Comparison of ENCODE assay signal across 18 cellular contexts in the genomic region with DNA sequence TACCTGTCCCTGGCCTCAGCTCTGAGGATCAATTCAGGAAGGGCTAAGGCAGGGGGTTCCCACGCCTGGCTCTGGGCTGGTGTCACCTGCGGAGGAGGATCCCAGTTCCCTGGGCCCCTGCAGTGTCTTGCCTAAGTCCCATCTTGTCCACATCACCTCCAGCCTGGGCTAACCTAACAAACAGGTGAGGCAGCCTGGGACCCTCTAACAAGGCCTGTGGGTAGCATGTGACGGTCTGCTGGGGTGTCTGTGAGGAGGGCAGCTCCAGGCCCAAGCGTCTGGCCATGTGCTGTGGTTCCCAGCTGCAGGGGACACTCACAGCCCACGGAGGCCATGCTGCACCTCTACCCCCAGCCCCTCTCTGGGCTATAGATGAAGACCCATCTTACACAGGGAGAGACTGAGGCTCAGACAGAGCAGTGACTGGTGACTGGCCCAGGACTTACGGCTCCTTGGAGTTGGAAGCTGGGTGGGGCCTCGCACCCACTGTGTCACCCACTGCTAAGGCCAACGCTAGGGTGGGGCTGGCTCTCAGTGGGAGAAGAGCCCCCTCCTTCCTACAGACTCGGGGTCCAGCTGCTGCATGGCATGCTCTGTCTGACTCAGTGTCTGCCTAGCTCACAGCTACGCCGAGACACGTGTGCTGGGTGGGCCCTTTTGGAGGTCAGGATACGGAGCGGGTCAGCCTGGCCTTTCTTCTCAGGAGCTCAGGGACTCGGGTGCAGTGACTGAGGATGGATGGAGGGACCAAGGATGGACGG. TPM values are rescaled to one million over a fixed set of nuclear protein-coding genes. Genes with fewer than 3 reads are reported as not detected.
DNase-seq lines count a peak whose midpoint lies in the region; ATAC-seq and TF ChIP-seq lines count a peak whose summit lies in the region.
"Had no signal": no experiment of that assay in that cellular context is flagged by ENCODE, and none has a peak within 500 bp of the region (broad histone marks: within the 10 kb centered on the region; RNA-seq: fewer than 3 reads in every experiment).

No MANE protein-coding gene starts in this region.

- no peak overlapping the region for H3K4me3 Mint-ChIP-seq in stimulated activated naive CD8-positive, alpha-beta T cell treated with anti-CD3 and anti-CD28 coated beads, Interleukin-15, amount 100 ng/mL, for 72 hours
- H3K4me3 Mint-ChIP-seq: HFFc6 had no signal

- TF ChIP-seq POLR2A in body of pancreas (IDR thresholded peaks at IDR 0.05): no peak

- H3K4me3 ChIP-seq in body of pancreas: no peak overlapping the region
- H3K4me3 ChIP-seq: BLaER1, PC-9, SJSA1 had no signal

- no peak overlapping the region for H3K27ac ChIP-seq in body of pancreas
- H3K27ac ChIP-seq: BLaER1, PC-9, SJSA1 had no signal

- peak; percentile 23 for ATAC-seq in stimulated activated naive CD8-positive, alpha-beta T cell treated with anti-CD3 and anti-CD28 coated beads, Interleukin-15, amount 100 ng/mL, for 72 hours
- ATAC-seq in stimulated activated naive CD8-positive, alpha-beta T cell treated with anti-CD3 and anti-CD28 coated beads, Interleukin-15, Interleukin-2, amounts not matched to agents 100 U/mL and 50 U/mL, for 24 hours: no peak
- ATAC-seq in omental fat pad (ENCODE audit: low FRiP score): peak; percentile 14
- no peak for ATAC-seq in body of pancreas

- H3K9me3 Mint-ChIP-seq in stimulated activated naive CD8-positive, alpha-beta T cell treated with anti-CD3 and anti-CD28 coated beads, Interleukin-15, amount 100 ng/mL, for 72 hours: peaks cover under 1 to 5% of the 10 kb centered on the region in 2 donors

- 66 to 72% methylated on average over 11 to 16 of the region's 16 CpGs for WGBS in body of pancreas, 2 donors

- TF ChIP-seq CTCF in omental fat pad (IDR thresholded peaks at IDR 0.05): no peak
- TF ChIP-seq CTCF in body of pancreas (IDR thresholded peaks at IDR 0.05): no peak

- peaks cover 0 to 5% (median 0%) of the 10 kb centered on the region in 3 donors for H3K9me3 ChIP-seq in body of pancreas

- H3K4me1 ChIP-seq in body of pancreas: no peaks in the 10 kb centered on the region
- H3K4me1 ChIP-seq: SJSA1 had no signal

- peak overlapping the region in 1 of 2 donors; percentile 93 for H3K27ac Mint-ChIP-seq in stimulated activated naive CD8-positive, alpha-beta T cell treated with anti-CD3 and anti-CD28 coated beads, Interleukin-15, amount 100 ng/mL, for 72 hours
- H3K27ac Mint-ChIP-seq: HFFc6 had no signal

- intact Hi-C loops in body of pancreas (cut with DNase I): no loop called here

- H3K27me3 Mint-ChIP-seq in stimulated activated naive CD8-positive, alpha-beta T cell treated with anti-CD3 and anti-CD28 coated beads, Interleukin-15, amount 100 ng/mL, for 72 hours: no peaks in the 10 kb centered on the region

- DNase-seq in stimulated activated naive CD8-positive, alpha-beta T cell treated with anti-CD3 and anti-CD28 coated beads, Interleukin-15, amount 100 ng/mL, for 72 hours: no peak
- no peak for DNase-seq in stimulated activated naive CD8-positive, alpha-beta T cell treated with anti-CD3 and anti-CD28 coated beads, Interleukin-15, Interleukin-2, amounts not matched to agents 100 U/mL and 50 U/mL, for 24 hours
- DNase-seq in ecto neural progenitor cell (ENCODE audit: low spot score) (peak; percentile 28), omental fat pad (ENCODE audit: low spot score) (no peak), body of pancreas (no peak), NCI-H524 (lab: John Stamatoyannopoulos, UW) (no peak), NCI-H748 treated with DMSO at 0.1 percent for 48 hours (lab: John Stamatoyannopoulos, UW) (no peak)
- DNase-seq: DMS 273 treated with DMSO at 0.1 percent for 48 hours, GF-D8, HFFc6, KBM-7, MV-4-11, NCI-H1417, NCI-H2029 treated with DMSO at 0.1 percent for 48 hours, NCI-H82, PC-9 had no signal

- H3K27me3 ChIP-seq in body of pancreas: no peaks in the 10 kb centered on the region
- H3K27me3 ChIP-seq: BLaER1, SJSA1 had no signal

- H3K36me3 ChIP-seq in body of pancreas (replicated peaks in 1 of 2; ENCODE audit: insufficient read depth in 1 of 2, low read depth in 2 of 2): no peaks in the 10 kb centered on the region
- H3K36me3 ChIP-seq: BLaER1, SJSA1 had no signal

- no peaks in the 10 kb centered on the region for H3K4me1 Mint-ChIP-seq in stimulated activated naive CD8-positive, alpha-beta T cell treated with anti-CD3 and anti-CD28 coated beads, Interleukin-15, amount 100 ng/mL, for 72 hours

RNA-seq across cellular contexts. Expression of gene RNF130, which starts 40.7 kb away (rescaled TPM):
- total RNA-seq in omental fat pad: 100 to 1,000 TPM; 150 to 170 (median 167) TPM
- 10 to 100 TPM; 32.3 to 58.9 TPM for total RNA-seq in body of pancreas

Comparison
In these comparisons a context has a peak if more than half of its experiments do, and no peak if none do; other contexts are left out.
1. ATAC-seq: peak in stimulated activated naive CD8-positive, alpha-beta T cell treated with anti-CD3 and anti-CD28 coated beads, Interleukin-15, amount 100 ng/mL, for 72 hours (single experiment) and omental fat pad (single experiment); none in stimulated activated naive CD8-positive, alpha-beta T cell treated with anti-CD3 and anti-CD28 coated beads, Interleukin-15, Interleukin-2, amounts not matched to agents 100 U/mL and 50 U/mL, for 24 hours (single experiment) and body of pancreas (single experiment).